3 cellular contexts compared by ENCODE assay signal in genomic region chr2:26732446-26732845, GRCh38.
TF ChIP-seq lines count a peak whose summit lies in the region.

No MANE protein-coding gene starts in this region.

TF ChIP-seq in SK-N-SH, 30 proteins besides CTCF, POLR2A, EP300 and RAD21 (continues in another document):
- TF ChIP-seq TAF1 (IDR thresholded peaks at IDR 0.05; ENCODE audit: borderline replicate concordance, low read depth, low read length) (no peak), REST (IDR thresholded peaks at IDR 0.05; ENCODE audit: low read depth, low read length) (no peak), RCOR1 (IDR thresholded peaks at IDR 0.05; ENCODE audit: low read length) (no peak), YY1 (IDR thresholded peaks at IDR 0.05; ENCODE audit: low read depth) (no peak), TCF12 (IDR thresholded peaks at IDR 0.05) (no peak), IRF3 (IDR thresholded peaks at IDR 0.05; ENCODE audit: low read depth, low read length) (no peak), RXRA (IDR thresholded peaks at IDR 0.05; ENCODE audit: borderline replicate concordance, low read depth) (no peak), FOSL2 (IDR thresholded peaks at IDR 0.05; ENCODE audit: borderline replicate concordance, low read depth) (no peak), MEF2A (IDR thresholded peaks at IDR 0.05; ENCODE audit: borderline replicate concordance, low read depth) (no peak), USF1 (IDR thresholded peaks at IDR 0.05; ENCODE audit: borderline replicate concordance, low read depth) (no peak), POLR2AphosphoS5 (IDR thresholded peaks at IDR 0.05; ENCODE audit: low read depth, low read length) (no peak), USF2 (IDR thresholded peaks at IDR 0.05; ENCODE audit: borderline replicate concordance, low read depth, low read length) (no peak), FOXM1 (IDR thresholded peaks at IDR 0.05; ENCODE audit: low read depth) (no peak), JUND (IDR thresholded peaks at IDR 0.05) (no peak), SMC3 (IDR thresholded peaks at IDR 0.05; ENCODE audit: low read depth, low read length) (no peak)

TF ChIP-seq in SK-N-SH treated with all-trans-retinoic acid at 6 μM for 48 hours, 23 proteins besides CTCF, POLR2A, EP300 and RAD21:
- no peak for TF ChIP-seq BACH2 (CRISPR knock-in tag; IDR thresholded peaks at IDR 0.05; ENCODE audit: borderline replicate concordance)
- no peak for TF ChIP-seq CSDC2 (CRISPR knock-in tag; IDR thresholded peaks at IDR 0.05)
- no peak for TF ChIP-seq TSHZ2 (CRISPR knock-in tag; IDR thresholded peaks at IDR 0.05)
- TF ChIP-seq OSR1 (CRISPR knock-in tag; IDR thresholded peaks at IDR 0.05) = no peak
- no peak for TF ChIP-seq TCF4 (CRISPR knock-in tag; IDR thresholded peaks at IDR 0.05; ENCODE audit: borderline replicate concordance)
- TF ChIP-seq PPARA (CRISPR knock-in tag; IDR thresholded peaks at IDR 0.05; ENCODE audit: borderline replicate concordance) = no peak
- TF ChIP-seq CSRNP3 (CRISPR knock-in tag; IDR thresholded peaks at IDR 0.05) = no peak
- no peak for TF ChIP-seq PATZ1 (CRISPR knock-in tag; IDR thresholded peaks at IDR 0.05; ENCODE audit: borderline replicate concordance)
- TF ChIP-seq GLIS3 (CRISPR knock-in tag; IDR thresholded peaks at IDR 0.05) = no peak
- no peak for TF ChIP-seq ZNF565 (CRISPR knock-in tag; conservative IDR thresholded peaks at IDR 0.05; ENCODE audit: low read depth)

TF ChIP-seq in HCT116, 20 proteins besides CTCF, POLR2A, EP300 and RAD21:
- TF ChIP-seq TCF7L2 (IDR thresholded peaks at IDR 0.05; ENCODE audit: borderline replicate concordance, extremely low read depth, insufficient read depth, insufficient read length) (peak; percentile 35), FOSL1 (IDR thresholded peaks at IDR 0.05; ENCODE audit: low read depth) (no peak)
